1 cellular context compared by ENCODE assay signal in the genomic region with DNA sequence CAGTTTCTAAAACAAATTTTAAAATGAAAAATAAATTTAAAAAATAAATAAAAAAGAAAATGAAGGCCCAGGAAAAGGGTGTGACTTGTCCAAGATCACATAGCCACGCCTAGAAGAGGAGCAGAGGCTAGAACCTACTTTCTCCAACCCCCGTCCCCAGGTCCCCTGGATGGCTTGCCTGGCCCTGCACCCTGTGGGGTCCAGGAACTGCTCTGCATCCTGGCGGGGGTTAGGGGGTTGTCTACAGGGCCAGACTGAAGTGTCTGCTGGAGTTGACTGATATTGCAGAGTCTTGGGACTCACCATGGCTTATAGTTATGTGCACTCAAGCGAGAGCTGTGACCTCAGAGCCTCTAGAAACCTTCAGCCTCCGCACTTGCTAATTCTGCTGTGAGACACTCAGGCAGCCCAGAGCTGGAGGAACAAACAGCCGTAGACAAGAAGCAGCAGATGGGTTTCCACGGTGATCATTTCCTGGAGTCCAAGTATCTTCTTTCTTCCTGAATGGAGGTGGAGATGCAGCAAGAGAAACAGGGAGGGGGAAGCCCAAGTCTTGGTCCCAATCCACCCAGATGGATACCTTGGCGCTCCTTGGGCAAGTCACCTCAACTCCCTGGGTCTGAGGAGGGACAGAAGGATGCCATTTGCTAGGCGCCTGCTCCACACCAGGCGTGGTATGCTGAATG.
TF ChIP-seq lines count a peak whose summit lies in the region.

No MANE protein-coding gene starts in this region.

TF ChIP-seq in GM12878, 131 proteins besides CTCF, POLR2A, EP300 and RAD21:
- TF ChIP-seq SRF (IDR thresholded peaks at IDR 0.05; ENCODE audit: low read depth in 2 of 2, low read length in 2 of 2) (no peak), POLR2AphosphoS5 (IDR thresholded peaks at IDR 0.05; ENCODE audit: low read length) (no peak), TCF12 (IDR thresholded peaks at IDR 0.05; ENCODE audit: low read depth, low read length) (no peak), PBX3 (IDR thresholded peaks at IDR 0.05; ENCODE audit: insufficient replicate concordance, low read depth, low read length) (no peak), MLLT1 (IDR thresholded peaks at IDR 0.05) (no peak), NFIC (IDR thresholded peaks at IDR 0.05; ENCODE audit: low read depth, low read length) (no peak), PAX5 (IDR thresholded peaks at IDR 0.05; ENCODE audit: borderline replicate concordance, low read depth, low read length) (peak; percentile 44; the same call in 1 of the 2 replicates), NFYA (IDR thresholded peaks at IDR 0.05; ENCODE audit: borderline replicate concordance, low read depth, low read length) (no peak)
